Comparison of ENCODE assay signal across 26 cellular contexts in the genomic region with DNA sequence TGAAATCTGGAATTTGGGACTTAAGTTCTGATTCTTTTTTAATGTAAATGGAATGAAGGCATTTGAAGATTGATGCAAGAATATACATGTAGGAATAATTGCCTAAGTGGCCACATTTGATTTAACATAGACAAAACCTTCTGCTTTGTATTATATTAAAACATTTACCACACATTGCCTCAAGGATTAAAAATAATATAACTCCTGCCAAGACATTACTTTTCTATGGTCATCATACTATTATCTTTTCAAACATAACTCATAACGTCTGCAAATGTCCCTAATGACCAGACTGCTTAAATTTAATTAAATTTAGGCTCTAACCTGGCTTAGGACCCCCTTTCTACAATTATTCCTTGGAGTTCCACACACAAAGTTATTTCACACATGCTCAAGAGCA.
"Had no signal": no experiment of that assay in that cellular context is flagged by ENCODE, and none has a peak within 500 bp of the region (broad histone marks: within the 10 kb centered on the region; RNA-seq: fewer than 3 reads in every experiment).

No MANE protein-coding gene starts in this region.

- DNase-seq: islet precursor cell; left ventricle myocardium inferior; midbrain; mucosa of descending colon; naive thymus-derived CD4-positive, alpha-beta T cell; nucleus accumbens; pancreas; posterior cingulate gyrus; retina; right cardiac atrium; stimulated activated CD4-positive, alpha-beta T cell treated with anti-CD3 and anti-CD28 coated beads, Interleukin-12 subunit alpha, Interleukin-12 subunit beta, amount 100 ng/mL, for 4 hours; stimulated activated CD4-positive, alpha-beta T cell treated with anti-CD3 and anti-CD28 coated beads, Interleukin-15, amount 100 ng/mL, for 24 hours; stimulated activated CD4-positive, alpha-beta T cell treated with anti-CD3 and anti-CD28 coated beads, Interleukin-2, amount 100 ng/mL, for 24 hours; stimulated activated CD4-positive, alpha-beta T cell treated with anti-CD3 and anti-CD28 coated beads, Interleukin-4, amount 100 ng/mL, for 1 hour; stimulated activated naive B cell treated with anti-CD40 and anti-IgM and Interleukin-4, amounts not matched to agents 10 μg/mL and 1 μg/mL and 100 μg/mL, for 72 hours; tibial artery; trophoblast cell; upper lobe of right lung; uterus had no signal

- H3K27ac ChIP-seq: left ventricle myocardium inferior, pancreas, prostate gland, suprapubic skin, thoracic aorta, tibial artery, upper lobe of right lung, uterus had no signal

- H3K27me3 ChIP-seq: pancreas, suprapubic skin, tibial artery, upper lobe of right lung, uterus had no signal

- H3K4me1 ChIP-seq: left ventricle myocardium inferior, pancreas, prostate gland, suprapubic skin, tibial artery, upper lobe of right lung, uterus had no signal

- ATAC-seq: mucosa of descending colon; naive thymus-derived CD4-positive, alpha-beta T cell; natural killer cell treated with Interleukin-12 subunit alpha and Interleukin-12 subunit beta and Interleukin-15 and Interleukin-18, amount 100 ng/mL, for 72 hours; pancreas; right cardiac atrium; sciatic nerve; stimulated activated naive B cell treated with anti-CD40 and anti-IgM and Interleukin-4, amounts not matched to agents 10 μg/mL and 1 μg/mL and 100 μg/mL, for 72 hours; upper lobe of right lung had no signal

- H3K9me3 ChIP-seq: left ventricle myocardium inferior, mucosa of descending colon, pancreas, prostate gland, suprapubic skin, thoracic aorta, tibial artery, upper lobe of right lung, uterus had no signal

- H3K36me3 ChIP-seq: left ventricle myocardium inferior, pancreas, prostate gland, suprapubic skin, thoracic aorta, tibial artery, upper lobe of right lung, uterus had no signal

- H3K4me3 ChIP-seq: left ventricle myocardium inferior, lung, mucosa of descending colon, pancreas, prostate gland, skin epidermis, suprapubic skin, thoracic aorta, tibial artery, upper lobe of right lung, uterus had no signal
